In the genomic region with DNA sequence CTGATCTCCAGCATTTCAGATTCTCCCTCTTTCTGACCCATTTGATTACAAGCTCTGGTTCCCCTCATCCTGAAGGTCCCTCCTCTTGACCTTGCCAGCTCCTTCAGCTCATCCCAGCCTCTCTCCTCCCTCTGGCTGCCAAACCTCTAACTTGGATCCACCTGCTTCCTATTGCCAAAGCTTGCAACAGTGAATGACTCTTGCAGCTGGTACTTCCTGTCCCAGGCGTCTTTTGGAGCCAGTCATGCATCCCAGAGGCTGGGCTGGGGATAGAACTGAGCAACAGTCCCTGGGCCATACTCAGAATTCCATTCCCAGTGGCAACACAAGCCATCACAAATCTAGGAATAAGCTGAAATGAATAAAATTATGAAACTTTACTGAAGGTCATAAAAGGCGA, we compare ENCODE assay signal across 10 cellular contexts. TPM values are rescaled to one million over a fixed set of nuclear protein-coding genes. Genes with fewer than 3 reads are reported as not detected.
DNase-seq lines count a peak whose midpoint lies in the region; ATAC-seq lines count a peak whose summit lies in the region.
"Had no signal": no experiment of that assay in that cellular context is flagged by ENCODE, and none has a peak within 500 bp of the region (broad histone marks: within the 10 kb centered on the region; RNA-seq: fewer than 3 reads in every experiment).

No MANE protein-coding gene starts in this region.

- H3K27ac Mint-ChIP-seq in memory B cell: peak overlapping the region; percentile 5
- H3K27ac Mint-ChIP-seq in activated CD4-positive, alpha-beta memory T cell treated with anti-CD3 and anti-CD28 coated beads for 36 hours: no peak overlapping the region
- no peak overlapping the region for H3K27ac Mint-ChIP-seq in activated naive CD4-positive, alpha-beta T cell treated with anti-CD3 and anti-CD28 coated beads for 36 hours

- H3K4me3 Mint-ChIP-seq in memory B cell: no peak overlapping the region
- H3K4me3 Mint-ChIP-seq in activated CD4-positive, alpha-beta memory T cell treated with anti-CD3 and anti-CD28 coated beads for 36 hours: no peak overlapping the region
- no peak overlapping the region for H3K4me3 Mint-ChIP-seq in activated naive CD4-positive, alpha-beta T cell treated with anti-CD3 and anti-CD28 coated beads for 36 hours

- peak overlapping the region; percentile 99 for H3K27ac ChIP-seq in angular gyrus (ENCODE audit: low read depth, low read length)
- H3K27ac ChIP-seq: esophagus squamous epithelium had no signal

- H3K4me1 Mint-ChIP-seq in memory B cell: peaks cover 21% of the 10 kb centered on the region
- peaks cover 27% of the 10 kb centered on the region for H3K4me1 Mint-ChIP-seq in activated CD4-positive, alpha-beta memory T cell treated with anti-CD3 and anti-CD28 coated beads for 36 hours (ENCODE audit: low read depth)
- H3K4me1 Mint-ChIP-seq in activated naive CD4-positive, alpha-beta T cell treated with anti-CD3 and anti-CD28 coated beads for 36 hours (ENCODE audit: low read depth): peaks cover 49% of the 10 kb centered on the region

- no peaks in the 10 kb centered on the region for H3K36me3 Mint-ChIP-seq in memory B cell
- no peaks in the 10 kb centered on the region for H3K36me3 Mint-ChIP-seq in activated CD4-positive, alpha-beta memory T cell treated with anti-CD3 and anti-CD28 coated beads for 36 hours
- no peaks in the 10 kb centered on the region for H3K36me3 Mint-ChIP-seq in activated naive CD4-positive, alpha-beta T cell treated with anti-CD3 and anti-CD28 coated beads for 36 hours (ENCODE audit: low read depth)

- intact Hi-C loops in activated CD4-positive, alpha-beta memory T cell treated with anti-CD3 and anti-CD28 coated beads for 36 hours (cut with micrococcal nuclease): no loop called here
- intact Hi-C loops in activated naive CD4-positive, alpha-beta T cell treated with anti-CD3 and anti-CD28 coated beads for 36 hours (cut with micrococcal nuclease): no loop called here

- H3K9me3 Mint-ChIP-seq in memory B cell: peaks cover 2% of the 10 kb centered on the region
- H3K9me3 Mint-ChIP-seq in activated CD4-positive, alpha-beta memory T cell treated with anti-CD3 and anti-CD28 coated beads for 36 hours: no peaks in the 10 kb centered on the region
- H3K9me3 Mint-ChIP-seq in activated naive CD4-positive, alpha-beta T cell treated with anti-CD3 and anti-CD28 coated beads for 36 hours: no peaks in the 10 kb centered on the region

- ATAC-seq in memory B cell (ENCODE audit: low read depth): no peak

- POLR2A ChIA-PET in activated CD4-positive, alpha-beta memory T cell treated with anti-CD3 and anti-CD28 coated beads for 36 hours (lab: Charles Lee): interaction anchor here (0.9 kb wide), 1 partner anchor 15 kb away, joined by 3 read pairs; no protein-coding TSS in a partner anchor

- H3K27me3 Mint-ChIP-seq in memory B cell: no peaks in the 10 kb centered on the region
- no peaks in the 10 kb centered on the region for H3K27me3 Mint-ChIP-seq in activated CD4-positive, alpha-beta memory T cell treated with anti-CD3 and anti-CD28 coated beads for 36 hours
- H3K27me3 Mint-ChIP-seq in activated naive CD4-positive, alpha-beta T cell treated with anti-CD3 and anti-CD28 coated beads for 36 hours (ENCODE audit: low read depth): no peaks in the 10 kb centered on the region

- peak; percentile 77 for DNase-seq in AG08396 (ENCODE audit: low spot score)
- DNase-seq in HK-2 (ENCODE audit: unreplicated experiment): peak; percentile 31
- DNase-seq in memory B cell (ENCODE audit: low spot score in 2 of 2): no peak
- no peak for DNase-seq in NCI-H748 (lab: John Stamatoyannopoulos, UW; ENCODE audit: unreplicated experiment)
- no peak for DNase-seq in activated CD4-positive, alpha-beta memory T cell treated with anti-CD3 and anti-CD28 coated beads for 36 hours
- DNase-seq in activated naive CD4-positive, alpha-beta T cell treated with anti-CD3 and anti-CD28 coated beads for 36 hours: no peak
- DNase-seq in stimulated activated CD4-positive, alpha-beta T cell treated with anti-CD3 and anti-CD28 coated beads, Interleukin-12 subunit alpha, Interleukin-12 subunit beta, amount 100 ng/mL, for 4 hours: no peak
- DNase-seq: esophagus squamous epithelium, SIG-M5 had no signal

- CTCF ChIA-PET in activated CD4-positive, alpha-beta memory T cell treated with anti-CD3 and anti-CD28 coated beads for 36 hours (lab: Charles Lee): interaction anchor here (0.8 kb wide), 1 partner anchor 28 kb away, joined by 3 read pairs; the partner anchor contains the start of gene SPOCD1
- CTCF ChIA-PET in activated naive CD4-positive, alpha-beta T cell treated with anti-CD3 and anti-CD28 coated beads for 36 hours (lab: Charles Lee): interaction anchor here (1.1 to 1.4 kb wide), 4 partner anchors 8 to 122 kb away, joined by 3 to 6 read pairs (median 3); no protein-coding TSS in a partner anchor

RNA-seq across cellular contexts. Expression of gene SPOCD1, which starts 27.7 kb away (rescaled TPM):
- total RNA-seq in activated CD4-positive, alpha-beta memory T cell treated with anti-CD3 and anti-CD28 coated beads for 36 hours: under 1 TPM; 0.73 to 0.78 TPM
- under 1 TPM; 0.21 to 0.30 TPM for total RNA-seq in activated naive CD4-positive, alpha-beta T cell treated with anti-CD3 and anti-CD28 coated beads for 36 hours

Comparison
In these comparisons a context has a peak if more than half of its experiments do, and no peak if none do; other contexts are left out.
1. DNase-seq: peak in AG08396 (single experiment) and HK-2 (single experiment); none in memory B cell (0 of 2), NCI-H748 (single experiment), activated CD4-positive, alpha-beta memory T cell treated with anti-CD3 and anti-CD28 coated beads for 36 hours (single experiment), activated naive CD4-positive, alpha-beta T cell treated with anti-CD3 and anti-CD28 coated beads for 36 hours (single experiment) and stimulated activated CD4-positive, alpha-beta T cell treated with anti-CD3 and anti-CD28 coated beads, Interleukin-12 subunit alpha, Interleukin-12 subunit beta, amount 100 ng/mL, for 4 hours (single experiment).